8 cellular contexts compared by ENCODE assay signal in the genomic region with DNA sequence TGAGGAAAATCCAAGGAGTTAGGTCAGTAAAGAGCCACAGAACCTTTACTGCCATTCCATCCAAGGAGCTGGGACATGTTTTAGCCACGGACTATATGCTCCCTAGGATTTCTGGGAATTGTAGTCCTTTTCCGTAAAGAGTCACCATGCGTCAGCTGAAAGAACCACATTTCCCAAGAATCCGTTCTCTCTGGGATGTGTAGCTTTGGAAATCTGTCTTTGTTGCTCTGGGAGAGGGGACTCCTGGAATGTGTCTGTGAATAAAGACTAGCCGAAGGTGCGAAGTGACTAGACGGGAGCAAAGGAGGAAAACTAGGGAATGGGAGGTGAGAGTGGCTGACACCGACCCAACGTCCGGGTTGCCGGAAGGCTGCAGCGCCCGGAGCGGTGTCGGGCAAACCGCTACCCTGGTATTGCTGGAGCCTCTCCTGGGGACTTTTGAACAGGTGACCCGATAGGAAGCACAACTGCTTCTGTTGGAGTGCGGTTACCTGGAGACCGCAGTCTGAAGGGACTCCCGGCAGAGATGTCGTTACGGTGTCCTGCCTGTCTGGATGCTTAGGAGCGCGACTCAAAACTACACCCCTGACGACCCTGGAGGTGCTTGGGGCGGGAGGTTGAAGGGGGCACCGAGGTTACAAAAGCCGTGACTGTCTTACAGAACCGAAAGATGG. TPM values are rescaled to one million over a fixed set of nuclear protein-coding genes. Genes with fewer than 3 reads are reported as not detected.
A peak's percentile ranks its signal among the peaks of the same experiment; 100 is the strongest.
DNase-seq lines count a peak whose midpoint lies in the region; ATAC-seq and TF ChIP-seq lines count a peak whose summit lies in the region.

A gene with protein sequence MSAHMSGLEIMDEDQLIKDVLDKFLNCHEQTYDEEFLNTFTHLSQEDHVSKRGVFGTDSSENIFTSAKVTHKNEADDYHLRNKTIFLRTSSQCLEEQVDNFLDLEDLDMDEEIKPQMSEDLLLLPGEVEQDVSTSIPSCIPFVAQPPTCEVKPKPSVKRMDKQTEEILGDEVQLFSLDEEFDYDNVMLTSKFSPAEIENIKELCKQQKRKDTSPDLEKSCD (plus strand): TSS at position 187 of the 674 bp plus-strand sequence. CDS start 15,602 bp downstream, outside the sequence.

- H3K4me1 ChIP-seq in heart right ventricle: peaks cover 0 to 16% (median 11%) of the 10 kb centered on the region in 9 donors

- WGBS in heart right ventricle, 2 donors: 0% methylated on average over 29 of the region's 29 CpGs

- TF ChIP-seq CTCF in heart right ventricle (IDR thresholded peaks at IDR 0.05) (no peak), omental fat pad (IDR thresholded peaks at IDR 0.05) (no peak)

- ATAC-seq in GM21737 (IDR thresholded peaks at IDR 0.05; ENCODE audit: unreplicated experiment) (peak; percentile 66), heart right ventricle (peak; percentile 99 to 100 (median 100)), omental fat pad (ENCODE audit: low FRiP score) (peak; percentile 97)

- H3K27me3 ChIP-seq in heart right ventricle: peaks cover 0 to 32% (median 13%) of the 10 kb centered on the region in 7 donors

- H3K4me3 ChIP-seq in heart right ventricle: peak within 1 kb of the TSS; percentile 64 to 94 (median 72)

- peaks cover 0 to 7% (median 0%) of the 10 kb centered on the region in 9 donors for H3K36me3 ChIP-seq in heart right ventricle

- intact Hi-C loops in heart right ventricle (cut with DNase I): no loop called here

- peak within 1 kb of the TSS in 8 of 10 donors; percentile 45 to 79 (median 68) for H3K27ac ChIP-seq in heart right ventricle

- no peaks in the 10 kb centered on the region for H3K9me3 ChIP-seq in heart right ventricle

- peak; percentile 75 for DNase-seq in DMS 273 treated with DMSO at 0.1 percent for 48 hours (lab: John Stamatoyannopoulos, UW)
- peak; percentile 92 for DNase-seq in LHCN-M2 (ENCODE audit: low read depth)
- DNase-seq in RPMI7951 (ENCODE audit: low read depth): peak; percentile 89
- DNase-seq in anterior cingulate cortex (lab: John Stamatoyannopoulos, UW): peak; percentile 7 to 93 (median 62)
- DNase-seq in heart right ventricle: peak; percentile 22 to 67
- DNase-seq in omental fat pad (ENCODE audit: low spot score): no peak
- DNase-seq in GM19238 (ENCODE audit: insufficient read length, low spot score): no peak

RNA-seq across cellular contexts. Expression of the gene that starts here (rescaled TPM):
- total RNA-seq in LHCN-M2 (2014; rRNA removed): 17.6 and 27.6 TPM in 2 replicates
- polyA plus RNA-seq in LHCN-M2 (2012): 19.0 TPM
- total RNA-seq in RPMI7951 (2014; rRNA removed; shearing (Covaris generic)): 40.8 and 58.0 TPM in 2 replicates
- total RNA-seq in heart right ventricle: 10 to 100 TPM; 33.8 to 50.8 (median 41.5) TPM
- 10 to 100 TPM; 44.6 to 54.6 TPM for polyA plus RNA-seq in heart right ventricle
- 10 to 100 TPM in 3 of 4 donors, 1 to 10 TPM in 1; 9.5 to 25.2 (median 16.8) TPM for total RNA-seq in omental fat pad

Comparison
In these comparisons a context has a peak if more than half of its experiments do, and no peak if none do; other contexts are left out.
1. DNase-seq: peak in DMS 273 treated with DMSO at 0.1 percent for 48 hours (single experiment), LHCN-M2 (single experiment), RPMI7951 (single experiment), anterior cingulate cortex (58 of 58) and heart right ventricle (2 of 2); none in omental fat pad (single experiment) and GM19238 (single experiment).
2. Peak in every context shown above with its lines, with median percentiles within 50 percentile points of each other: ATAC-seq.